ENCODE assay signal across 16 cellular contexts in genomic region chr12:69027411-69027811, GRCh38.
DNase-seq lines count a peak whose midpoint lies in the region; ATAC-seq and TF ChIP-seq lines count a peak whose summit lies in the region.
"Had no signal": no experiment of that assay in that cellular context is flagged by ENCODE, and none has a peak within 500 bp of the region (broad histone marks: within the 10 kb centered on the region; RNA-seq: fewer than 3 reads in every experiment).

No MANE protein-coding gene starts in this region.

- no peak for ATAC-seq in RWPE2 (ENCODE audit: low read depth)
- no peak for ATAC-seq in HG03378 (IDR thresholded peaks at IDR 0.05; ENCODE audit: unreplicated experiment)
- no peak for ATAC-seq in GM21390 (IDR thresholded peaks at IDR 0.05; ENCODE audit: unreplicated experiment)
- ATAC-seq: Right ventricle myocardium inferior had no signal

- H3K9me3 ChIP-seq in RWPE2 (ENCODE audit: severe bottlenecking): no peaks in the 10 kb centered on the region

- H3K27ac ChIP-seq in RWPE2 (ENCODE audit: poor library complexity, severe bottlenecking): peak overlapping the region; percentile 30

- peaks cover 31% of the 10 kb centered on the region for H3K4me1 ChIP-seq in RWPE2 (ENCODE audit: insufficient read depth, poor library complexity, severe bottlenecking)

- H3K4me3 ChIP-seq in RWPE2 (ENCODE audit: severe bottlenecking) (no peak overlapping the region), epithelial cell of esophagus (ENCODE audit: low read length) (no peak overlapping the region)
- H3K4me3 ChIP-seq: lung, smooth muscle cell had no signal

- TF ChIP-seq CTCF in RWPE2 (IDR thresholded peaks at IDR 0.05; ENCODE audit: poor library complexity, severe bottlenecking) (no peak), epithelial cell of esophagus (IDR thresholded peaks at IDR 0.05; ENCODE audit: insufficient read depth, low read depth, low read length, missing control alignments) (no peak)

- H3K36me3 ChIP-seq in RWPE2 (ENCODE audit: low read depth): no peaks in the 10 kb centered on the region

- no peaks in the 10 kb centered on the region for H3K27me3 ChIP-seq in RWPE2 (ENCODE audit: insufficient read depth, poor library complexity, severe bottlenecking)

- DNase-seq in ELR (ENCODE audit: low read depth) (peak; percentile 78), RWPE2 (ENCODE audit: low spot score) (no peak), epithelial cell of esophagus (ENCODE audit: low read depth) (peak; percentile 80), myocyte (ENCODE audit: low read depth) (peak; percentile 9), NCI-H2107 (lab: John Stamatoyannopoulos, UW) (no peak), HPDE6-E6E7 (ENCODE audit: extremely low spot score) (no peak)
- DNase-seq: activated CD4-positive, CD25-positive, alpha-beta regulatory T cell; NCI-H1417 treated with DMSO at 0.1 percent for 48 hours; NCI-H446; NK-92 treated with Interleukin-12 subunit alpha and Interleukin-12 subunit beta, amount 100 ng/mL, for 24 hours; T-helper 2 cell had no signal

Comparison
In these comparisons a context has a peak if more than half of its experiments do, and no peak if none do; other contexts are left out.
1. DNase-seq: peak in ELR (single experiment), epithelial cell of esophagus (single experiment) and myocyte (single experiment); none in RWPE2 (single experiment), NCI-H2107 (single experiment) and HPDE6-E6E7 (single experiment).